Comparison of ENCODE assay signal across 1 cellular context in genomic region chr2:60992985-60993392, GRCh38.
TF ChIP-seq lines count a peak whose summit lies in the region.

No MANE protein-coding gene starts in this region.

TF ChIP-seq in GM23338, 12 proteins besides CTCF, POLR2A, EP300 and RAD21:
- TF ChIP-seq ZNF462 (CRISPR knock-in tag; IDR thresholded peaks at IDR 0.05) = no peak
- TF ChIP-seq ZNF331 (CRISPR knock-in tag; IDR thresholded peaks at IDR 0.05; ENCODE audit: low read depth) = no peak
- no peak for TF ChIP-seq STAT1 (IDR thresholded peaks at IDR 0.05; ENCODE audit: unreplicated experiment)
- no peak for TF ChIP-seq ZNF114 (CRISPR knock-in tag; IDR thresholded peaks at IDR 0.05)
- no peak for TF ChIP-seq EZH2 (IDR thresholded peaks at IDR 0.05; ENCODE audit: low read depth, unreplicated experiment)
- TF ChIP-seq POLR2AphosphoS5 (IDR thresholded peaks at IDR 0.05; ENCODE audit: low read depth) = no peak
- no peak for TF ChIP-seq EZH2phosphoT487 (IDR thresholded peaks at IDR 0.05; ENCODE audit: unreplicated experiment)
- TF ChIP-seq NANOG (IDR thresholded peaks at IDR 0.05; ENCODE audit: borderline replicate concordance) = no peak
- TF ChIP-seq REST (IDR thresholded peaks at IDR 0.05; ENCODE audit: unreplicated experiment) = no peak
- no peak for TF ChIP-seq JUNB (IDR thresholded peaks at IDR 0.05; ENCODE audit: unreplicated experiment)
- no peak for TF ChIP-seq ETS1 (IDR thresholded peaks at IDR 0.05)
- TF ChIP-seq CREB1 (CRISPR knock-in tag; IDR thresholded peaks at IDR 0.05; ENCODE audit: low read depth) = no peak
